8 cellular contexts compared by ENCODE assay signal in the genomic region with DNA sequence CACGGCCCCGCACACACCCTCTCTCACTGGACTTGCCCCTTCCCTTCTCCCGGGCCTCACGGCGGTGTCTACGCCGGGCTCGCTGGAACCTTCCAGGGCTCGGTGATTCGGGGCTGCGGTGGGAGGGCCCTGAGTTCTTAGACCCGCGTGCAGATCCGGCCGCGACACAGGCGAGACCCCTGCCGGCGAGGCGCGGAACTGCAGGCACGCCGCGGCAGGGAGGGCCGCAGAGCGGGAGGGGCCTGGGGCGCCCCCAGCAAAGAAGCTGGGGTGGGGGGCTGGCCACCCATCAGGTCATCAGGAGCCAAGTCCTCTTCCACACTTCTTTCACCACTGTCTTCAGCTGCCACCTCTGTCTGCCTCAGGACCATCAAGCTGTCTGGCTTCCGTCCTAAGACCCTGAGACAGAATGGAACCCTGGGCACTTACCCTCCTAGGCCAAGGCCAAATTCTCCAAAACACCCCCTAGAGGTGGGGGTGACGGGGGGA.
DNase-seq lines count a peak whose midpoint lies in the region; ATAC-seq and TF ChIP-seq lines count a peak whose summit lies in the region.

No MANE protein-coding gene starts in this region.

- peak overlapping the region; percentile 15 for H2BK120ac ChIP-seq in mesenchymal stem cell (ENCODE audit: low read depth, low read length)

- no peak overlapping the region for H2BK15ac ChIP-seq in mesenchymal stem cell (ENCODE audit: low read depth, poor library complexity, severe bottlenecking)

- peaks cover 16% of the 10 kb centered on the region for H3K4me1 ChIP-seq in mesenchymal stem cell (ENCODE audit: control insufficient read depth, insufficient read depth, low read depth, low read length)

- intact Hi-C loops in activated CD8-positive, alpha-beta T cell treated with anti-CD3 and anti-CD28 coated beads for 36 hours (cut with micrococcal nuclease): loop anchor here (5.0 kb wide), 1 partner anchor 424 kb away; no protein-coding TSS in a partner anchor
- intact Hi-C loops in dorsolateral prefrontal cortex (cut with DNase I): loop anchor here (1.0 to 10.0 kb wide), 5 partner anchors 151 to 632 kb away; no protein-coding TSS in a partner anchor

- H3K4me1 Mint-ChIP-seq in activated CD8-positive, alpha-beta T cell treated with anti-CD3 and anti-CD28 coated beads for 36 hours (ENCODE audit: low read depth): peaks cover 5% of the 10 kb centered on the region

- peak; percentile 88 for TF ChIP-seq CTCF in GM12873 (IDR thresholded peaks at IDR 0.05; ENCODE audit: insufficient read depth, low read depth, low read length, missing control alignments)
- peak; percentile 99 for TF ChIP-seq CTCF in activated CD8-positive, alpha-beta T cell treated with anti-CD3 and anti-CD28 coated beads for 36 hours (IDR thresholded peaks at IDR 0.05)
- peak; percentile 95 to 100 (median 99) for TF ChIP-seq CTCF in dorsolateral prefrontal cortex (IDR thresholded peaks at IDR 0.05 in 54 of 56, conservative IDR thresholded peaks at IDR 0.05 in 2 of 56; ENCODE audit: low read depth in 1 of 56, partially characterized antibody in 56 of 56)

- no peaks in the 10 kb centered on the region for H3K36me3 Mint-ChIP-seq in activated CD8-positive, alpha-beta T cell treated with anti-CD3 and anti-CD28 coated beads for 36 hours (ENCODE audit: low read depth)

- H3K14ac ChIP-seq in mesenchymal stem cell (ENCODE audit: low read length in 2 of 2): no peak overlapping the region

- H3K4me3 ChIP-seq in dorsolateral prefrontal cortex: peak overlapping the region in 58 of 59 donors; percentile 7 to 62 (median 38)
- H3K4me3 ChIP-seq in mesenchymal stem cell (ENCODE audit: insufficient read depth in 1 of 2, low read depth in 1 of 2, low read length in 2 of 2): peak overlapping the region; percentile 21 to 45

- no peak overlapping the region for H2BK5ac ChIP-seq in mesenchymal stem cell (ENCODE audit: low read depth, low read length, poor library complexity, severe bottlenecking)

- CTCF ChIA-PET in activated CD8-positive, alpha-beta T cell treated with anti-CD3 and anti-CD28 coated beads for 36 hours (lab: Charles Lee): interaction anchor here (0.6 to 3.6 kb wide), 37 partner anchors 9 to 435 kb away, joined by 3 to 35 read pairs (median 4); partner anchors contain the start of genes LSG1 and XXYLT1

- peak overlapping the region; percentile 48 for H3K4me3 Mint-ChIP-seq in activated CD8-positive, alpha-beta T cell treated with anti-CD3 and anti-CD28 coated beads for 36 hours

- H3K18ac ChIP-seq in mesenchymal stem cell (ENCODE audit: low read depth in 1 of 2, low read length in 2 of 2): peak overlapping the region in 1 of 2 experiments; percentile 46

- no peak overlapping the region for H3K23ac ChIP-seq in mesenchymal stem cell (ENCODE audit: low read length in 2 of 2)

- H3K9me3 Mint-ChIP-seq in activated CD8-positive, alpha-beta T cell treated with anti-CD3 and anti-CD28 coated beads for 36 hours: no peaks in the 10 kb centered on the region

- peak overlapping the region; percentile 23 for H3K27ac Mint-ChIP-seq in activated CD8-positive, alpha-beta T cell treated with anti-CD3 and anti-CD28 coated beads for 36 hours

- H2BK12ac ChIP-seq in mesenchymal stem cell (ENCODE audit: low read length in 2 of 2): peak overlapping the region; percentile 38 to 75

- H3K27me3 ChIP-seq in dorsolateral prefrontal cortex (no peaks in the 10 kb centered on the region), mesenchymal stem cell (ENCODE audit: control insufficient read depth in 1 of 2, insufficient read depth in 1 of 2, low read length in 2 of 2) (no peaks in the 10 kb centered on the region)

- H4K8ac ChIP-seq in mesenchymal stem cell (ENCODE audit: low read length): peak overlapping the region; percentile 74

- peaks cover 5% of the 10 kb centered on the region for H3K79me1 ChIP-seq in mesenchymal stem cell (replicated peaks; ENCODE audit: low read length, poor library complexity, severe bottlenecking)

- no peak overlapping the region for H3K4ac ChIP-seq in mesenchymal stem cell (ENCODE audit: low read depth in 1 of 2, low read length in 2 of 2)

- peak overlapping the region; percentile 70 for H4K91ac ChIP-seq in mesenchymal stem cell (ENCODE audit: low read length)

- no peaks in the 10 kb centered on the region for H3K9me3 ChIP-seq in mesenchymal stem cell (ENCODE audit: control insufficient read depth, low read length)

- no peaks in the 10 kb centered on the region for H3K27me3 Mint-ChIP-seq in activated CD8-positive, alpha-beta T cell treated with anti-CD3 and anti-CD28 coated beads for 36 hours

- no peak overlapping the region for H2AFZ ChIP-seq in mesenchymal stem cell (ENCODE audit: low read depth, low read length)

- peak overlapping the region; percentile 66 for H3K9ac ChIP-seq in mesenchymal stem cell (ENCODE audit: low read length)

- peak overlapping the region; percentile 74 for H3K4me2 ChIP-seq in mesenchymal stem cell (ENCODE audit: low read length, poor library complexity, severe bottlenecking)

- POLR2A ChIA-PET in activated CD8-positive, alpha-beta T cell treated with anti-CD3 and anti-CD28 coated beads for 36 hours (lab: Charles Lee): interaction anchor here (1.3 kb wide), 1 partner anchor 19 kb away, joined by 4 read pairs; no protein-coding TSS in a partner anchor

- H3K27ac ChIP-seq in dorsolateral prefrontal cortex (peak overlapping the region in 8 of 59 donors; percentile 14 to 67 (median 40)), mesenchymal stem cell (ENCODE audit: low read length, poor library complexity, severe bottlenecking) (no peak overlapping the region)

- no peak overlapping the region for H2AK5ac ChIP-seq in mesenchymal stem cell (ENCODE audit: low read length, severe bottlenecking)

- WGBS in mesenchymal stem cell: 6% methylated on average over 23 of the region's 29 CpGs

- DNase-seq in NCI-H510A treated with DMSO at 0.1 percent for 48 hours (lab: John Stamatoyannopoulos, UW) (peak; percentile 52), dorsolateral prefrontal cortex (peak; percentile 45 to 83 (median 64)), mesenchymal stem cell (peak; percentile 66)
- DNase-seq in activated CD8-positive, alpha-beta T cell treated with anti-CD3 and anti-CD28 coated beads for 36 hours: peak; percentile 74
- peak; percentile 42 to 52 for DNase-seq in stimulated activated CD8-positive, alpha-beta memory T cell treated with anti-CD3 and anti-CD28 coated beads, Interleukin-15, amount 100 ng/mL, for 48 hours (ENCODE audit: low read depth in 2 of 2)

- H3K36me3 ChIP-seq in mesenchymal stem cell (ENCODE audit: control insufficient read depth in 1 of 2, insufficient read depth in 2 of 2, low read depth in 1 of 2, low read length in 2 of 2): peaks cover 5 to 18% of the 10 kb centered on the region in 2 experiments

- ATAC-seq in HG02885 (IDR thresholded peaks at IDR 0.05; ENCODE audit: poor library complexity, unreplicated experiment) (peak; percentile 68), HG02870 (IDR thresholded peaks at IDR 0.05; ENCODE audit: unreplicated experiment) (no peak)
- ATAC-seq in activated CD8-positive, alpha-beta T cell treated with anti-CD3 and anti-CD28 coated beads for 36 hours: peak; percentile 96
